ENCODE assay signal across 16 cellular contexts in the genomic region with DNA sequence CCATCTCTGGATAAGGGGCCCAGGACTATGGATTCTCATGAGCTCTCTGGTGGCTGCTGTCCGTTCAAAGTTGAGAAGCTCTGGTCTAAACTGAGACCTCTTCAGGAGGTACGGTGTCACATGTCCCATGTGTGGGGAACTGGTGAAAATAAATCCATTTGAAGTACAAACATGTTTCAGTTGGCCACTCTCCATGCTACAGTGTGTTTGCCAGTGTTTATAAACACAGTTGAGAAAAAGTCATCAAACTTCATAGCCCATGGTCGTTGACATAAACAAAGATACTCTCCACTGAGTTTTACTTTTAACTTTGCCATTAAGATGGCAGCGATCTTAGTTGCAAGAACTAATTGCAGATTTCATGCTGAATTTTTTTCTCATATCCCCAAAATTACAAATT.
DNase-seq lines count a peak whose midpoint lies in the region; ATAC-seq and TF ChIP-seq lines count a peak whose summit lies in the region.
"Had no signal": no experiment of that assay in that cellular context is flagged by ENCODE, and none has a peak within 500 bp of the region (broad histone marks: within the 10 kb centered on the region; RNA-seq: fewer than 3 reads in every experiment).

No MANE protein-coding gene starts in this region.

- H3K27ac Mint-ChIP-seq in osteocyte (ENCODE audit: unreplicated experiment): no peak overlapping the region
- H3K27ac Mint-ChIP-seq: CD14-positive monocyte, GM23338, IgD-negative memory B cell had no signal

- no peaks in the 10 kb centered on the region for H3K9me3 Mint-ChIP-seq in osteocyte (ENCODE audit: unreplicated experiment)
- H3K9me3 Mint-ChIP-seq: CD4-positive, alpha-beta memory T cell; GM23338; H9; IgD-negative memory B cell had no signal

- ATAC-seq in HG03175 (IDR thresholded peaks at IDR 0.05; ENCODE audit: unreplicated experiment): no peak
- ATAC-seq: GM23338 had no signal

- H3K36me3 Mint-ChIP-seq in osteocyte (ENCODE audit: unreplicated experiment): no peaks in the 10 kb centered on the region
- H3K36me3 Mint-ChIP-seq: CD4-positive, alpha-beta memory T cell; IgD-negative memory B cell had no signal

- no peak for TF ChIP-seq CTCF in osteocyte (IDR thresholded peaks at IDR 0.05)

- no peaks in the 10 kb centered on the region for H3K27me3 Mint-ChIP-seq in osteocyte (ENCODE audit: unreplicated experiment)

- H3K4me3 Mint-ChIP-seq in osteocyte (ENCODE audit: unreplicated experiment): no peak overlapping the region
- H3K4me3 Mint-ChIP-seq: CD14-positive monocyte; CD4-positive, alpha-beta memory T cell; GM23338; H9; IgD-negative memory B cell had no signal

- peak; percentile 19 for DNase-seq in activated effector memory CD4-positive, alpha-beta T cell treated with anti-CD3 and anti-CD28 coated beads, Interleukin-2, amount 50 U/mL, for 16 hours
- no peak for DNase-seq in activated effector memory CD4-positive, alpha-beta T cell treated with Interleukin-2 at 50 U/mL for 16 hours
- DNase-seq in fibroblast of peridontal ligament (ENCODE audit: extremely low read depth): peak; percentile 37
- peak; percentile 42 for DNase-seq in ureter (ENCODE audit: low spot score)
- DNase-seq in activated gamma-delta T cell (lab: John Stamatoyannopoulos, UW): no peak
- DNase-seq in osteocyte (ENCODE audit: extremely low spot score, unreplicated experiment): no peak
- DNase-seq: 8988T; CD4-positive, alpha-beta memory T cell; DMS153; DMS79; GDM1; H9 had no signal

- peaks cover 40% of the 10 kb centered on the region for H3K4me1 Mint-ChIP-seq in osteocyte (ENCODE audit: unreplicated experiment)
- H3K4me1 Mint-ChIP-seq: CD4-positive, alpha-beta memory T cell; GM23338; IgD-negative memory B cell had no signal

Comparison
In these comparisons a context has a peak if more than half of its experiments do, and no peak if none do; other contexts are left out.
1. DNase-seq: peak in activated effector memory CD4-positive, alpha-beta T cell treated with anti-CD3 and anti-CD28 coated beads, Interleukin-2, amount 50 U/mL, for 16 hours (single experiment), fibroblast of peridontal ligament (single experiment) and ureter (single experiment); none in activated effector memory CD4-positive, alpha-beta T cell treated with Interleukin-2 at 50 U/mL for 16 hours (single experiment), activated gamma-delta T cell (single experiment) and osteocyte (single experiment).